Comparison of ENCODE assay signal across 1 cellular context in genomic region chr7:116219288-116219687, GRCh38.
TF ChIP-seq lines count a peak whose summit lies in the region.

No MANE protein-coding gene starts in this region.

TF ChIP-seq in HCT116, 20 proteins besides CTCF, POLR2A, EP300 and RAD21 (continued from another document):
- TF ChIP-seq REST (IDR thresholded peaks at IDR 0.05; ENCODE audit: low read depth): no peak
TF ChIP-seq in HCT116: peak in this region for 0.
